ENCODE assay signal across 8 cellular contexts in genomic region chr2:69306612-69306896, GRCh38.
DNase-seq lines count a peak whose midpoint lies in the region; ATAC-seq, FAIRE-seq and TF ChIP-seq lines count a peak whose summit lies in the region.

No MANE protein-coding gene starts in this region.

- in situ Hi-C loops in HepG2 (cut with HindIII; ENCODE audit: extremely low pct_ligation_motif_present, low pct_unique_long_range_greater_than_20kb), result loop anchor here (5.0 to 10.0 kb wide), 2 partner anchors 289 to 362 kb away; no protein-coding TSS in a partner anchor

- H3K4me1 ChIP-seq in right lobe of liver (peaks cover 0 to 12% (median 3%) of the 10 kb centered on the region in 4 donors), HepG2 (ENCODE audit: insufficient read depth, low read length) (peaks cover 33% of the 10 kb centered on the region), mucosa of stomach (ENCODE audit: control insufficient read depth, insufficient read depth, low read length) (peaks cover 46% of the 10 kb centered on the region), vagina (peaks cover 54% of the 10 kb centered on the region)

- ATAC-seq in right lobe of liver, result peak in 1 of 4 donors; percentile 6
- ATAC-seq in HepG2, result no peak

- BruUV-seq in HepG2 (replicated peaks; lab: Mats Ljungman, UMichigan), result no TSS peak

- peak overlapping the region in 2 of 3 donors; percentile 11 to 51 for H3K27ac ChIP-seq in right lobe of liver
- no peak overlapping the region for H3K27ac ChIP-seq in HepG2 (ENCODE audit: extremely low read length, insufficient read depth, low read length)
- H3K27ac ChIP-seq in vagina, result peak overlapping the region; percentile 92

- peak in 1 of 3 donors; percentile 61 for DNase-seq in right lobe of liver
- no peak for DNase-seq in HepG2 (ENCODE audit: low spot score)
- DNase-seq in bronchial epithelial cell (ENCODE audit: low read depth), result no peak
- no peak for DNase-seq in vagina (ENCODE audit: extremely low spot score in 2 of 2)
- no peak for DNase-seq in stimulated activated CD4-positive, alpha-beta T cell treated with anti-CD3 and anti-CD28 coated beads, Interleukin-4, amount 100 ng/mL, for 1 hour
- DNase-seq in cerebellar cortex (ENCODE audit: low spot score), result no peak
- DNase-seq in NCI-H524 (lab: John Stamatoyannopoulos, UW), result no peak

- no peaks in the 10 kb centered on the region for H3K79me2 ChIP-seq in HepG2 (ENCODE audit: insufficient read depth, low read length)

- no peak for FAIRE-seq in HepG2 (lab: Jason Lieb, UNC)
- FAIRE-seq in bronchial epithelial cell (lab: Jason Lieb, UNC), result no peak

- intact Hi-C loops in right lobe of liver (cut with DNase I) (loop anchor here in 1 of 2 donors (5.0 kb wide), 1 partner anchor 284 kb away; no protein-coding TSS in a partner anchor), HepG2 (cut with micrococcal nuclease; ENCODE audit: unreplicated experiment) (loop anchor here (2.0 kb wide), 1 partner anchor 146 kb away; no protein-coding TSS in a partner anchor), vagina (cut with DNase I) (loop anchor here (2.0 kb wide), 1 partner anchor 294 kb away; the partner anchor contains the start of gene ANTXR1)

- TF ChIP-seq RAD21 in HepG2 (CRISPR knock-in tag; IDR thresholded peaks at IDR 0.05), result no peak

- H3K4me3 ChIP-seq in right lobe of liver (peak overlapping the region; percentile 37 to 46 (median 41)), HepG2 (replicated peaks in 1 of 3; ENCODE audit: insufficient read depth in 1 of 3, low read depth in 2 of 3, low read length in 3 of 3) (no peak overlapping the region), bronchial epithelial cell (ENCODE audit: low read depth, low read length) (peak overlapping the region; percentile 31), mucosa of stomach (ENCODE audit: low read length) (peak overlapping the region; percentile 37), vagina (peak overlapping the region; percentile 60 to 63)

- H3K9me3 ChIP-seq in right lobe of liver (no peaks in the 10 kb centered on the region), HepG2 (ENCODE audit: low read length) (peaks cover 7% of the 10 kb centered on the region; the same call in 1 of the 2 replicates), mucosa of stomach (ENCODE audit: control insufficient read depth, low read length) (peaks cover 4% of the 10 kb centered on the region), vagina (no peaks in the 10 kb centered on the region)

- H3K9ac ChIP-seq in HepG2 (ENCODE audit: insufficient read depth, low read depth, low read length) (no peak overlapping the region), mucosa of stomach (ENCODE audit: low read length) (peak overlapping the region; percentile 69)

- no peak overlapping the region for H2AFZ ChIP-seq in HepG2 (ENCODE audit: low read length)

- no peak for TF ChIP-seq CTCF in right lobe of liver (IDR thresholded peaks at IDR 0.05)
- TF ChIP-seq CTCF in HepG2 (CRISPR knock-in tag; IDR thresholded peaks at IDR 0.05), result no peak
- TF ChIP-seq CTCF in bronchial epithelial cell (IDR thresholded peaks at IDR 0.05; ENCODE audit: insufficient read depth, low read length, severe bottlenecking), result no peak
- TF ChIP-seq CTCF in vagina (IDR thresholded peaks at IDR 0.05), result no peak

- no peaks in the 10 kb centered on the region for H4K20me1 ChIP-seq in HepG2 (ENCODE audit: insufficient read depth, low read length)

- TF ChIP-seq POLR2A in right lobe of liver (IDR thresholded peaks at IDR 0.05) (no peak), HepG2 (IDR thresholded peaks at IDR 0.05; ENCODE audit: insufficient read depth in 1 of 2, low read depth in 2 of 2, low read length in 2 of 2) (no peak), vagina (IDR thresholded peaks at IDR 0.05) (no peak)

- no peak overlapping the region for H3K4me2 ChIP-seq in HepG2 (ENCODE audit: low read depth, low read length)

- 0% methylated on average over 12 of the region's 24 CpGs for WGBS in right lobe of liver (ENCODE audit: insufficient coverage, low coverage, low lambda C conversion rate, missing lambda C conversion rate)
- 98% methylated on average over 24 of the region's 24 CpGs for WGBS in HepG2 (ENCODE audit: low lambda C conversion rate)

- TF ChIP-seq EP300 in HepG2 (IDR thresholded peaks at IDR 0.05; ENCODE audit: low read depth in 2 of 2, low read length in 2 of 2) (no peak), HepG2 (CRISPR knock-in tag; IDR thresholded peaks at IDR 0.05; ENCODE audit: borderline replicate concordance) (no peak)

- H3K27me3 ChIP-seq in right lobe of liver (peaks cover 0 to 5% of the 10 kb centered on the region in 2 donors), HepG2 (ENCODE audit: control insufficient read depth in 1 of 2, insufficient read depth in 2 of 2, low read length in 2 of 2) (no peaks in the 10 kb centered on the region), bronchial epithelial cell (ENCODE audit: control insufficient read depth, insufficient read depth, low read length) (peaks cover 4% of the 10 kb centered on the region), mucosa of stomach (ENCODE audit: control insufficient read depth, insufficient read depth, low read length) (peaks cover 24% of the 10 kb centered on the region), vagina (no peaks in the 10 kb centered on the region)

- CTCF ChIA-PET in HepG2 (lab: Yijun Ruan, JAX; ENCODE audit: low intra/inter-chr PET ratio, low total read pairs), result interaction anchor here (1.7 to 3.3 kb wide), 4 partner anchors 146 to 363 kb away, joined by 9 to 37 read pairs (median 12); partner anchors contain the start of gene ANTXR1

- POLR2A ChIA-PET in HepG2 (lab: Yijun Ruan, JAX), result interaction anchor here (1.0 kb wide), 1 partner anchor 129 kb away, joined by 3 read pairs; no protein-coding TSS in a partner anchor

- H3K36me3 ChIP-seq in right lobe of liver (no peaks in the 10 kb centered on the region), HepG2 (replicated peaks in 1 of 2; ENCODE audit: control insufficient read depth in 1 of 2, insufficient read depth in 2 of 2, low read length in 2 of 2) (no peaks in the 10 kb centered on the region), bronchial epithelial cell (ENCODE audit: control insufficient read depth, insufficient read depth, low read length) (no peaks in the 10 kb centered on the region), mucosa of stomach (ENCODE audit: control insufficient read depth, insufficient read depth, low read length) (no peaks in the 10 kb centered on the region), vagina (no peaks in the 10 kb centered on the region)

TF ChIP-seq in HepG2, 621 proteins besides CTCF, POLR2A, EP300 and RAD21:
- TF ChIP-seq ZNF577 (CRISPR knock-in tag; IDR thresholded peaks at IDR 0.05; ENCODE audit: borderline replicate concordance, low read depth), result no peak
- TF ChIP-seq GABPB1 (CRISPR knock-in tag; IDR thresholded peaks at IDR 0.05), result no peak
- no peak for TF ChIP-seq NCOR1 (IDR thresholded peaks at IDR 0.05; ENCODE audit: borderline replicate concordance, low read length)
- no peak for TF ChIP-seq JDP2 (CRISPR knock-in tag; IDR thresholded peaks at IDR 0.05; ENCODE audit: borderline replicate concordance)

Comparison
In these comparisons a context has a peak if more than half of its experiments do, and no peak if none do; other contexts are left out.
1. H3K4me3 ChIP-seq: peak in right lobe of liver (3 of 3), bronchial epithelial cell (single experiment), mucosa of stomach (single experiment) and vagina (2 of 2); none in HepG2 (0 of 3).